ENCODE assay signal across 15 cellular contexts in genomic region chr10:28842321-28842720, GRCh38.
DNase-seq lines count a peak whose midpoint lies in the region; ATAC-seq, FAIRE-seq and TF ChIP-seq lines count a peak whose summit lies in the region.
"Had no signal": no experiment of that assay in that cellular context is flagged by ENCODE, and none has a peak within 500 bp of the region (broad histone marks: within the 10 kb centered on the region; RNA-seq: fewer than 3 reads in every experiment).

No MANE protein-coding gene starts in this region.

- H3K4me1 Mint-ChIP-seq in activated T-cell treated with anti-CD3 and anti-CD28 coated beads, Interleukin-2, amount 50 U/mL, for 72 hours (ENCODE audit: low read depth), result no peaks in the 10 kb centered on the region

- no peak overlapping the region for H3K27ac Mint-ChIP-seq in activated T-cell treated with anti-CD3 and anti-CD28 coated beads, Interleukin-2, amount 50 U/mL, for 72 hours
- H3K27ac Mint-ChIP-seq: activated CD4-positive, alpha-beta memory T cell treated with anti-CD3 and anti-CD28 coated beads for 36 hours had no signal

- peak in 1 of 2 experiments; percentile 28 for DNase-seq in A549 (ENCODE audit: low read depth in 1 of 2, low spot score in 1 of 2)
- peak; percentile 48 for DNase-seq in HCEC 1CT
- DNase-seq in astrocyte of the spinal cord (ENCODE audit: low read depth, low spot score), result peak; percentile 70
- DNase-seq in left lung, result no peak
- DNase-seq in activated T-cell treated with anti-CD3 and anti-CD28 coated beads, Interleukin-2, amount 50 U/mL, for 72 hours, result no peak
- no peak for DNase-seq in cortex of kidney (lab: John Stamatoyannopoulos, UW)
- no peak for DNase-seq in HEK293T (ENCODE audit: extremely low spot score)
- DNase-seq: activated CD4-positive, alpha-beta memory T cell treated with anti-CD3 and anti-CD28 coated beads for 36 hours; activated naive CD4-positive, alpha-beta T cell treated with Interleukin-2 at 50 U/mL for 16 hours; AML-193; right lobe of liver had no signal

- H3K27ac ChIP-seq in A549, result peak overlapping the region in 1 of 2 experiments; percentile 14; a peak in 1 of 6 replicates
- H3K27ac ChIP-seq in left lung, result peak overlapping the region; percentile 20 to 44
- H3K27ac ChIP-seq: HL-60, right lobe of liver, tibial nerve had no signal

- no peaks in the 10 kb centered on the region for H3K27me3 Mint-ChIP-seq in activated T-cell treated with anti-CD3 and anti-CD28 coated beads, Interleukin-2, amount 50 U/mL, for 72 hours (ENCODE audit: low read depth)

- FAIRE-seq in A549 (lab: Jason Lieb, UNC), result no peak

- peak overlapping the region; percentile 61; the same call in 2 of the 3 replicates for H3K4me2 ChIP-seq in A549

- H3K4me3 Mint-ChIP-seq in activated T-cell treated with anti-CD3 and anti-CD28 coated beads, Interleukin-2, amount 50 U/mL, for 72 hours, result no peak overlapping the region
- H3K4me3 Mint-ChIP-seq: activated CD4-positive, alpha-beta memory T cell treated with anti-CD3 and anti-CD28 coated beads for 36 hours had no signal

- H3K9me3 ChIP-seq in A549 (peaks cover 22% of the 10 kb centered on the region), left lung (peaks cover 0 to 13% of the 10 kb centered on the region in 2 donors)

- H3K4me3 ChIP-seq in A549 (no peak overlapping the region), astrocyte of the spinal cord (ENCODE audit: low read depth, low read length) (no peak overlapping the region), left lung (no peak overlapping the region)
- H3K4me3 ChIP-seq: right lobe of liver, tibial nerve had no signal

- TF ChIP-seq POLR2A in A549 (IDR thresholded peaks at IDR 0.05; ENCODE audit: low read length), result no peak

- no peaks in the 10 kb centered on the region for H3K36me3 Mint-ChIP-seq in activated T-cell treated with anti-CD3 and anti-CD28 coated beads, Interleukin-2, amount 50 U/mL, for 72 hours (ENCODE audit: insufficient read depth in 2 of 2)
- H3K36me3 Mint-ChIP-seq: activated CD4-positive, alpha-beta memory T cell treated with anti-CD3 and anti-CD28 coated beads for 36 hours had no signal

- H3K36me3 ChIP-seq in left lung, result no peaks in the 10 kb centered on the region
- H3K36me3 ChIP-seq: right lobe of liver, tibial nerve had no signal

- no peak for TF ChIP-seq RAD21 in A549 (conservative IDR thresholded peaks at IDR 0.05 in 1 of 2, IDR thresholded peaks at IDR 0.05 in 1 of 2)

- intact Hi-C loops in left lung (cut with DNase I), result no loop called here

- H3K4me1 ChIP-seq in A549 (peaks cover 43% of the 10 kb centered on the region), left lung (no peaks in the 10 kb centered on the region)
- H3K4me1 ChIP-seq: tibial nerve had no signal

- peaks cover 2% of the 10 kb centered on the region in 2 donors for H3K9me3 Mint-ChIP-seq in activated T-cell treated with anti-CD3 and anti-CD28 coated beads, Interleukin-2, amount 50 U/mL, for 72 hours
- H3K9me3 Mint-ChIP-seq: activated CD4-positive, alpha-beta memory T cell treated with anti-CD3 and anti-CD28 coated beads for 36 hours had no signal

- no peaks in the 10 kb centered on the region for H3K27me3 ChIP-seq in left lung
- H3K27me3 ChIP-seq: right lobe of liver, tibial nerve had no signal

- TF ChIP-seq EP300 in A549 (IDR thresholded peaks at IDR 0.05), result no peak

- no peak for TF ChIP-seq CTCF in A549 (IDR thresholded peaks at IDR 0.05)
- no peak for TF ChIP-seq CTCF in astrocyte of the spinal cord (IDR thresholded peaks at IDR 0.05; ENCODE audit: low read depth, low read length)
- TF ChIP-seq CTCF in left lung (IDR thresholded peaks at IDR 0.05), result no peak

- in situ Hi-C loops in astrocyte of the spinal cord (cut with HindIII; ENCODE audit: low sequenced_read_pairs), result no loop called here

- CTCF ChIA-PET in A549 (lab: Yijun Ruan, JAX) (interaction anchor here (1.6 kb wide), 1 partner anchor 149 kb away, joined by 3 read pairs; no protein-coding TSS in a partner anchor), HEK293T (lab: Yijun Ruan, JAX) (no interaction called here)

- POLR2A ChIA-PET in A549 (lab: Yijun Ruan, JAX) (no interaction called here), HEK293T (lab: Yijun Ruan, JAX) (no interaction called here)

- 87% methylated on average over 3 of the region's 3 CpGs for WGBS in A549 (ENCODE audit: missing lambda C conversion rate)

- peak in 1 of 2 experiments; percentile 53; a peak in 3 of 6 replicates for ATAC-seq in A549
- ATAC-seq in left lung, result peak; percentile 43
- ATAC-seq in activated T-cell treated with anti-CD3 and anti-CD28 coated beads, Interleukin-2, amount 50 U/mL, for 72 hours (replicated peaks in 1 of 2), result no peak
- ATAC-seq in GM18909 (IDR thresholded peaks at IDR 0.05; ENCODE audit: poor library complexity, unreplicated experiment), result no peak
- ATAC-seq: Panc1, right lobe of liver had no signal

TF ChIP-seq in A549, 52 proteins besides CTCF, POLR2A, EP300 and RAD21:
- no peak for TF ChIP-seq NFE2L2 (conservative IDR thresholded peaks at IDR 0.05; ENCODE audit: low read length)
- no peak for TF ChIP-seq FOSL2 (IDR thresholded peaks at IDR 0.05)
- 0 out of 2 replicates have a peak, but pooled peaks have one; percentile 29 for TF ChIP-seq FOSL2 (CRISPR knock-in tag; IDR thresholded peaks at IDR 0.05)

TF ChIP-seq in HEK293T, 16 proteins besides CTCF, POLR2A, EP300 and RAD21:
- no peak for TF ChIP-seq BHLHE40 (IDR thresholded peaks at IDR 0.05; ENCODE audit: borderline replicate concordance)
- no peak for TF ChIP-seq FOXM1 (IDR thresholded peaks at IDR 0.05; ENCODE audit: borderline replicate concordance)
- no peak for TF ChIP-seq FOXK2 (IDR thresholded peaks at IDR 0.05)
- TF ChIP-seq HDGF (IDR thresholded peaks at IDR 0.05; ENCODE audit: borderline replicate concordance), result no peak
- TF ChIP-seq ELF4 (IDR thresholded peaks at IDR 0.05), result no peak
- no peak for TF ChIP-seq TARDBP (IDR thresholded peaks at IDR 0.05)
- no peak for TF ChIP-seq SUZ12 (IDR thresholded peaks at IDR 0.05)
- TF ChIP-seq PKNOX1 (IDR thresholded peaks at IDR 0.05), result no peak
- no peak for TF ChIP-seq L3MBTL2 (conservative IDR thresholded peaks at IDR 0.05)
- no peak for TF ChIP-seq FOXA1 (IDR thresholded peaks at IDR 0.05)
- TF ChIP-seq NFRKB (IDR thresholded peaks at IDR 0.05), result no peak
- TF ChIP-seq CTBP1 (IDR thresholded peaks at IDR 0.05; ENCODE audit: borderline replicate concordance), result no peak
- no peak for TF ChIP-seq SP1 (IDR thresholded peaks at IDR 0.05)
- TF ChIP-seq ZNF384 (IDR thresholded peaks at IDR 0.05), result no peak
- TF ChIP-seq ARNT (IDR thresholded peaks at IDR 0.05), result no peak
- TF ChIP-seq LEF1 (IDR thresholded peaks at IDR 0.05; ENCODE audit: borderline replicate concordance), result no peak

Comparison
In these comparisons a context has a peak if more than half of its experiments do, and no peak if none do; other contexts are left out.
1. DNase-seq: peak in HCEC 1CT (single experiment) and astrocyte of the spinal cord (single experiment); none in left lung (0 of 2), activated T-cell treated with anti-CD3 and anti-CD28 coated beads, Interleukin-2, amount 50 U/mL, for 72 hours (0 of 2), cortex of kidney (single experiment) and HEK293T (single experiment).